Comparison of ENCODE assay signal across 8 cellular contexts in genomic region chr16:9159839-9160550, GRCh38.
DNase-seq lines count a peak whose midpoint lies in the region; ATAC-seq and TF ChIP-seq lines count a peak whose summit lies in the region.

No MANE protein-coding gene starts in this region.

- no peaks in the 10 kb centered on the region for H3K4me1 ChIP-seq in adrenal gland (replicated peaks in 1 of 2)
- H3K4me1 ChIP-seq in right atrium auricular region: no peaks in the 10 kb centered on the region
- H3K4me1 ChIP-seq in sigmoid colon: peaks cover 0 to 6% (median 0%) of the 10 kb centered on the region in 4 donors
- no peaks in the 10 kb centered on the region for H3K4me1 ChIP-seq in vagina

- TF ChIP-seq POLR2A in adrenal gland (IDR thresholded peaks at IDR 0.05) (no peak), sigmoid colon (IDR thresholded peaks at IDR 0.05) (no peak), vagina (IDR thresholded peaks at IDR 0.05) (no peak)

- intact Hi-C loops in adrenal gland (cut with DNase I): loop anchor here in 1 of 2 donors (5.0 kb wide), 1 partner anchor 1022 kb away; the partner anchor contains the start of gene GRIN2A
- intact Hi-C loops in sigmoid colon (cut with DNase I): loop anchor here (10.0 kb wide), 1 partner anchor 1025 kb away; the partner anchor contains the start of gene GRIN2A
- intact Hi-C loops in vagina (cut with DNase I): no loop called here

- H3K4me3 ChIP-seq in adrenal gland (no peak overlapping the region), right atrium auricular region (no peak overlapping the region), sigmoid colon (no peak overlapping the region), vagina (no peak overlapping the region)

- TF ChIP-seq CTCF in adrenal gland (IDR thresholded peaks at IDR 0.05): peak; percentile 25 to 72 (median 56)
- peak; percentile 38 to 69 for TF ChIP-seq CTCF in right atrium auricular region (IDR thresholded peaks at IDR 0.05)
- TF ChIP-seq CTCF in sigmoid colon (IDR thresholded peaks at IDR 0.05): peak in 3 of 4 experiments; percentile 42 to 55 (median 53)
- peak in 1 of 3 experiments; percentile 15 for TF ChIP-seq CTCF in vagina (IDR thresholded peaks at IDR 0.05)

- WGBS in adrenal gland, 4 donors: 3 to 14% (median 11%) methylated on average over 6 to 15 of the region's 15 CpGs
- WGBS in sigmoid colon, 2 donors: 9 to 14% methylated on average over 15 of the region's 15 CpGs

- H3K27ac ChIP-seq in adrenal gland (no peak overlapping the region), right atrium auricular region (no peak overlapping the region), sigmoid colon (no peak overlapping the region), vagina (no peak overlapping the region)

- H3K9me3 ChIP-seq in adrenal gland (replicated peaks in 1 of 3) (no peaks in the 10 kb centered on the region), right atrium auricular region (no peaks in the 10 kb centered on the region), sigmoid colon (no peaks in the 10 kb centered on the region), vagina (no peaks in the 10 kb centered on the region)

- no peaks in the 10 kb centered on the region for H3K36me3 ChIP-seq in adrenal gland (replicated peaks in 1 of 2)
- H3K36me3 ChIP-seq in right atrium auricular region: no peaks in the 10 kb centered on the region
- no peaks in the 10 kb centered on the region for H3K36me3 ChIP-seq in sigmoid colon
- H3K36me3 ChIP-seq in vagina: no peaks in the 10 kb centered on the region

- H3K27me3 ChIP-seq in adrenal gland (peaks cover 7% of the 10 kb centered on the region), right atrium auricular region (no peaks in the 10 kb centered on the region), sigmoid colon (peaks cover 0 to 7% (median 0%) of the 10 kb centered on the region in 3 donors), vagina (no peaks in the 10 kb centered on the region)

- TF ChIP-seq EP300 in sigmoid colon (IDR thresholded peaks at IDR 0.05): no peak

- DNase-seq in COLO829 (ENCODE audit: low spot score) (peak; percentile 25), NCI-H69 (lab: John Stamatoyannopoulos, UW) (peak; percentile 77), adrenal gland (peak; percentile 38 to 84 (median 64)), right atrium auricular region (ENCODE audit: low spot score) (no peak), sigmoid colon (no peak), vagina (ENCODE audit: extremely low spot score in 2 of 2) (no peak)

- peak; percentile 73 for ATAC-seq in GM21528 (IDR thresholded peaks at IDR 0.05; ENCODE audit: low FRiP score, unreplicated experiment)
- ATAC-seq in HG02938 (IDR thresholded peaks at IDR 0.05; ENCODE audit: unreplicated experiment): no peak

Comparison
In these comparisons a context has a peak if more than half of its experiments do, and no peak if none do; other contexts are left out.
1. DNase-seq: peak in COLO829 (single experiment), NCI-H69 (single experiment) and adrenal gland (7 of 7); none in right atrium auricular region (single experiment), sigmoid colon (single experiment) and vagina (0 of 2).